Comparison of ENCODE assay signal across 24 cellular contexts in genomic region chr13:73480784-73481183, GRCh38.
"Had no signal": no experiment of that assay in that cellular context is flagged by ENCODE, and none has a peak within 500 bp of the region (broad histone marks: within the 10 kb centered on the region; RNA-seq: fewer than 3 reads in every experiment).

No MANE protein-coding gene starts in this region.

- H3K36me3 ChIP-seq: neutrophil, pancreas, right atrium auricular region, spleen, transverse colon, upper lobe of right lung, vagina had no signal

- H3K9me3 ChIP-seq: mucosa of descending colon, neutrophil, pancreas, right atrium auricular region, spleen, transverse colon, upper lobe of right lung, vagina had no signal

- H3K4me3 ChIP-seq: coronary artery, lung, mucosa of descending colon, pancreas, right atrium auricular region, skin epidermis, spleen, transverse colon, upper lobe of right lung, vagina had no signal

- H3K27me3 ChIP-seq: neutrophil, pancreas, right atrium auricular region, spleen, transverse colon, upper lobe of right lung, vagina had no signal

- H3K4me1 ChIP-seq: pancreas, right atrium auricular region, spleen, transverse colon, upper lobe of right lung, vagina had no signal

- FAIRE-seq: endometrium, frontal cortex, kidney, pancreas had no signal

- H3K27ac ChIP-seq: coronary artery, neutrophil, pancreas, right atrium auricular region, spleen, transverse colon, upper lobe of right lung, vagina had no signal

- DNase-seq: dermis blood vessel endothelial cell; effector memory CD8-positive, alpha-beta T cell; head of caudate nucleus; kidney; mucosa of descending colon; naive B cell; pancreas; spleen; stimulated activated CD4-positive, alpha-beta T cell treated with anti-CD3 and anti-CD28 coated beads, Interleukin-4, amount 100 ng/mL, for 4 hours; stimulated activated naive CD8-positive, alpha-beta T cell treated with anti-CD3 and anti-CD28 coated beads, Interleukin-15, Interleukin-2, amounts not matched to agents 100 U/mL and 50 U/mL, for 24 hours; transverse colon; upper lobe of right lung had no signal

- ATAC-seq: effector memory CD8-positive, alpha-beta T cell; left lobe of liver; mucosa of descending colon; natural killer cell treated with Interleukin-12 subunit alpha and Interleukin-12 subunit beta and Interleukin-15 and Interleukin-18, amount 100 ng/mL, for 72 hours; pancreas; sciatic nerve; stimulated activated memory B cell treated with anti-CD40 and anti-IgM and Interleukin-4, amounts not matched to agents 10 μg/mL and 1 μg/mL and 100 μg/mL, for 72 hours; stimulated activated naive CD8-positive, alpha-beta T cell treated with anti-CD3 and anti-CD28 coated beads, Interleukin-15, Interleukin-2, amounts not matched to agents 100 U/mL and 50 U/mL, for 24 hours; upper lobe of right lung had no signal
